9 cellular contexts compared by ENCODE assay signal in the genomic region with DNA sequence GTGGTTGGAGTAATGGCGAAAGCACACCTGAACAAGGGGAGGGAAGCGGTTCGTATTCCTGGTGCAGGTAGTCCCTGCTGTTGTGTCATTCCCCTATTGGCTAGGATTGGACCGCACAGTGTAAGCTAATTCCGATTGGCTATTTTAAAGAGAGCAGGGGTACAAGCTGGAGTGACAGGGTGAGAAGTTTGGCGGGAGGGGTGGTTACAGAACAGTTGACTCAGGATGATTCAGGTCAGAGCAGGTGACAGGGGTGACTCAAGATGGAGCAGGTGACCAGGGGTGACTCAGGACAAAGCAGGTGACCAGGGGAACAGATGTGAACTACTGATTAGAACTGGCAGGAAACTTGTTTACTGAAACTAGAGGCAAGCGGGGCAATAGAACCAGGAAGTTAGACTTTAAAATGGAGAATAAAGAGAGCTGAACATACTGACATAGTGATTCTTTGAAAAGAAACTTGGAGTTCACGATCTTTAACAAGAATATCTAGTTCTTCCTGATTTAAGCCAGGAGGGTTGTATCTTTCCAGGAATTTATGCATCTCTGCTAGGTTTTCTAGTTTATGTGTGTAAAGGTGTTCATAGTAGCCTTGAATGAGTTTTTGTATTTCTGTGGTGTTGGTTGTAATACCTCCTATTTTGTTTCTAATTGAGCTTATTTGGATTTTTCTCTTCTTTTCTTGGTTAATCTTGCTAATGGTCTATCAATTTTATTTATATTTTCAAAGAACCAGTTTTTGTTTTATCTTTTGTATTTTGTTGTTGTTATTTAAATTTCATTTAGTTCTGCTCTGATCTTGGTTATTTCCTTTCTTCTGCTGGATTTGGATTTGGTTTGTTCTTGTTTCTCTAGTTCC. TPM values are rescaled to one million over a fixed set of nuclear protein-coding genes. Genes with fewer than 3 reads are reported as not detected.
DNase-seq lines count a peak whose midpoint lies in the region; ATAC-seq, FAIRE-seq and TF ChIP-seq lines count a peak whose summit lies in the region.
"Not testable (repeated sequence)": the region's sequence is repeated elsewhere in the genome, so short reads cannot be mapped to it uniquely, and the experiment has no call there.
"Had no signal": no experiment of that assay in that cellular context is flagged by ENCODE, and none has a peak within 500 bp of the region (broad histone marks: within the 10 kb centered on the region; RNA-seq: fewer than 3 reads in every experiment).

No MANE protein-coding gene starts in this region.

- intact Hi-C loops in PC-3 (cut with micrococcal nuclease); pancreas (cut with DNase I): not testable (repeated sequence)

- H4K20me1 ChIP-seq in DND-41 (ENCODE audit: insufficient read depth, low read length); PC-3 (ENCODE audit: low read length): not testable (repeated sequence)

- H3K4me3 ChIP-seq in DND-41 (ENCODE audit: low read depth in 1 of 2, low read length in 2 of 2); PC-3 (ENCODE audit: low read length); pancreas: not testable (repeated sequence)

- not testable (repeated sequence) for H3F3A ChIP-seq in PC-3 (ENCODE audit: low read length, unreplicated experiment)

- POLR2A ChIA-PET in PC-3 (lab: Charles Lee; ENCODE audit: unreplicated experiment): interaction anchor here (0.7 kb wide), 1 partner anchor 105 kb away, joined by 3 read pairs; a partner anchor contains a TSS

- peak; percentile 84 for FAIRE-seq in islet of Langerhans (lab: Jason Lieb, UNC)
- not testable (repeated sequence) for FAIRE-seq in pancreas (lab: Jason Lieb, UNC)

- H2AFZ ChIP-seq in DND-41 (ENCODE audit: low read depth, low read length) (0 out of 2 replicates have a peak overlapping the region, but pooled peaks have one; percentile 49), PC-3 (ENCODE audit: low read length) (peak overlapping the region; percentile 55)

- not testable (repeated sequence) for TF ChIP-seq CTCF in DND-41 (IDR thresholded peaks at IDR 0.05; ENCODE audit: borderline replicate concordance, extremely low read depth, low read length, poor library complexity, severe bottlenecking); PC-3 (conservative IDR thresholded peaks at IDR 0.05; ENCODE audit: low read depth, low read length); pancreas (IDR thresholded peaks at IDR 0.05)

- 69 to 75% methylated on average over 8 of the region's 8 CpGs for WGBS in pancreas, 2 donors

- not testable (repeated sequence) for H3K9ac ChIP-seq in DND-41 (ENCODE audit: low read depth, low read length); PC-3 (ENCODE audit: low read length)

- H3K4me1 ChIP-seq in DND-41 (ENCODE audit: insufficient read depth, low read length) (peaks cover 35% of the 10 kb centered on the region), PC-3 (ENCODE audit: insufficient read depth, low read length) (peaks cover 15% of the 10 kb centered on the region)
- H3K4me1 ChIP-seq in pancreas: not testable (repeated sequence)

- CTCF ChIA-PET in PC-3 (lab: Charles Lee): not testable (repeated sequence)

- TSS peak; percentile 86 for BruUV-seq in PC-3 (replicated peaks; lab: Mats Ljungman, UMichigan)

- H3K4me2 ChIP-seq in DND-41 (ENCODE audit: insufficient read depth, low read length): not testable (repeated sequence)
- H3K4me2 ChIP-seq in PC-3 (ENCODE audit: low read length): peak overlapping the region; percentile 41

- H3K27ac ChIP-seq in DND-41 (ENCODE audit: low read length) (peak overlapping the region; percentile 62), PC-3 (ENCODE audit: low read length) (peak overlapping the region; percentile 64), pancreas (peak overlapping the region in 2 of 4 donors; percentile 63 to 71)

- not testable (repeated sequence) for DNase-seq in DND-41
- DNase-seq in LHCN-M2 (ENCODE audit: low read depth): peak; percentile 72
- peak; percentile 77 for DNase-seq in PC-3
- DNase-seq in activated T-cell treated with anti-CD3 and anti-CD28 coated beads for 48 hours (ENCODE audit: low read depth): peak; percentile 3
- DNase-seq in dermis blood vessel endothelial cell: peak; percentile 61
- DNase-seq in pancreas: peak in 5 of 6 donors; percentile 25 to 77 (median 65)
- DNase-seq in ureter (ENCODE audit: low spot score): peak; percentile 83

- H3K27me3 ChIP-seq in DND-41 (ENCODE audit: insufficient read depth, low read length, poor library complexity); PC-3 (ENCODE audit: low read length); pancreas: not testable (repeated sequence)

- not testable (repeated sequence) for H3K79me2 ChIP-seq in DND-41 (ENCODE audit: insufficient read depth, low read length); PC-3 (ENCODE audit: low read length)

- not testable (repeated sequence) for H3K9me2 ChIP-seq in PC-3 (replicated peaks; ENCODE audit: low read length)

- H3K9me3 ChIP-seq in DND-41 (ENCODE audit: insufficient read depth, low read length, severe bottlenecking): peaks cover 13% of the 10 kb centered on the region
- not testable (repeated sequence) for H3K9me3 ChIP-seq in PC-3 (ENCODE audit: low read length); pancreas

- ATAC-seq in DND-41 (ENCODE audit: insufficient read depth, low read depth): not testable (repeated sequence)
- ATAC-seq in PC-3 (peak; percentile 64), pancreas (peak; percentile 76 to 86 (median 85))

- not testable (repeated sequence) for H3K36me3 ChIP-seq in DND-41 (ENCODE audit: insufficient read depth, low read length); PC-3 (ENCODE audit: low read depth, low read length); pancreas

RNA-seq across cellular contexts. Expression of a gene that starts 58.7 kb away (rescaled TPM):
- total RNA-seq in LHCN-M2 (2014; rRNA removed) (18.4 and 23.9 TPM in 2 replicates), PC-3 (2014; rRNA removed) (44.6 and 51.5 TPM in 2 replicates), dermis blood vessel endothelial cell (4.8 and 12.9 TPM in 2 replicates), pancreas (10 to 100 TPM in 5 of 6 donors, 1 to 10 TPM in 1; 8.8 to 38.9 (median 15.4) TPM), ureter (237 TPM)
- 65.8 TPM for polyA plus RNA-seq in LHCN-M2 (2012)
- polyA plus RNA-seq in pancreas: 10 to 100 TPM; 29.9 to 36.4 TPM
- polyA plus RNA-seq: IgD-negative memory B cell had no signal
